ENCODE assay signal across 10 cellular contexts in genomic region chr3:13019243-13019701, GRCh38. TPM values are rescaled to one million over a fixed set of nuclear protein-coding genes. Genes with fewer than 3 reads are reported as not detected.
DNase-seq lines count a peak whose midpoint lies in the region; ATAC-seq and TF ChIP-seq lines count a peak whose summit lies in the region.
"Had no signal": no experiment of that assay in that cellular context is flagged by ENCODE, and none has a peak within 500 bp of the region (broad histone marks: within the 10 kb centered on the region; RNA-seq: fewer than 3 reads in every experiment).

No MANE protein-coding gene starts in this region.

- no peaks in the 10 kb centered on the region for H3K9me3 Mint-ChIP-seq in activated CD8-positive, alpha-beta memory T cell treated with anti-CD3 and anti-CD28 coated beads, Interleukin-2, amount 10 ng/mL, durations not matched to agents 7 days and 5 days (ENCODE audit: low read depth)
- H3K9me3 Mint-ChIP-seq in osteocyte (ENCODE audit: unreplicated experiment): no peaks in the 10 kb centered on the region

- peaks cover 19 to 55% of the 10 kb centered on the region in 2 donors for H3K4me1 ChIP-seq in left lung
- H3K4me1 ChIP-seq in vagina: peaks cover 53% of the 10 kb centered on the region

- H3K36me3 ChIP-seq in left lung (no peaks in the 10 kb centered on the region), vagina (no peaks in the 10 kb centered on the region)

- DNase-seq in activated CD8-positive, alpha-beta memory T cell treated with anti-CD3 and anti-CD28 coated beads, Interleukin-2, amount 50 U/mL, for 4 hours: peak; percentile 11
- DNase-seq in activated CD8-positive, alpha-beta memory T cell treated with anti-CD3 and anti-CD28 coated beads, Interleukin-2, amount 10 ng/mL, durations not matched to agents 7 days and 5 days: no peak
- DNase-seq in dedifferentiated amniotic fluid mesenchymal stem cell (ENCODE audit: extremely low spot score) (peak; percentile 65), left lung (peak; percentile 75 to 77), vagina (ENCODE audit: extremely low spot score in 2 of 2) (no peak), osteocyte (ENCODE audit: extremely low spot score, unreplicated experiment) (no peak), D341Med (ENCODE audit: low spot score) (no peak)
- DNase-seq: T-helper 2 cell had no signal

- H3K27ac Mint-ChIP-seq in activated CD8-positive, alpha-beta memory T cell treated with anti-CD3 and anti-CD28 coated beads, Interleukin-2, amount 10 ng/mL, durations not matched to agents 7 days and 5 days: no peak overlapping the region
- H3K27ac Mint-ChIP-seq in osteocyte (ENCODE audit: unreplicated experiment): no peak overlapping the region

- ATAC-seq in activated CD8-positive, alpha-beta memory T cell treated with anti-CD3 and anti-CD28 coated beads, Interleukin-2, amount 10 ng/mL, durations not matched to agents 7 days and 5 days: no peak
- ATAC-seq in left lung (peak; percentile 28), HG03354 (IDR thresholded peaks at IDR 0.05; ENCODE audit: poor library complexity, severe bottlenecking, unreplicated experiment) (no peak)

- no peak for TF ChIP-seq POLR2A in vagina (IDR thresholded peaks at IDR 0.05)

- CTCF ChIA-PET in activated CD8-positive, alpha-beta memory T cell treated with anti-CD3 and anti-CD28 coated beads, Interleukin-2, amount 10 ng/mL, durations not matched to agents 7 days and 5 days (lab: Charles Lee): interaction anchor here (1.2 kb wide), 1 partner anchor 73 kb away, joined by 3 read pairs; no protein-coding TSS in a partner anchor

- H3K27me3 ChIP-seq in left lung: no peaks in the 10 kb centered on the region
- H3K27me3 ChIP-seq in vagina: no peaks in the 10 kb centered on the region

- peak overlapping the region in 1 of 2 donors; percentile 56 for H3K27ac ChIP-seq in left lung
- H3K27ac ChIP-seq in vagina: peak overlapping the region; percentile 15
- H3K27ac ChIP-seq: C4-2B had no signal

- H3K9me3 ChIP-seq in left lung (no peaks in the 10 kb centered on the region), vagina (no peaks in the 10 kb centered on the region)

- intact Hi-C loops in left lung (cut with DNase I) (no loop called here), vagina (cut with DNase I) (no loop called here)

- H3K27me3 Mint-ChIP-seq in activated CD8-positive, alpha-beta memory T cell treated with anti-CD3 and anti-CD28 coated beads, Interleukin-2, amount 10 ng/mL, durations not matched to agents 7 days and 5 days: no peaks in the 10 kb centered on the region
- no peaks in the 10 kb centered on the region for H3K27me3 Mint-ChIP-seq in osteocyte (ENCODE audit: unreplicated experiment)

- no peak overlapping the region for H3K4me3 ChIP-seq in left lung
- H3K4me3 ChIP-seq in vagina: peak overlapping the region; percentile 12 to 20

- H3K36me3 Mint-ChIP-seq in activated CD8-positive, alpha-beta memory T cell treated with anti-CD3 and anti-CD28 coated beads, Interleukin-2, amount 10 ng/mL, durations not matched to agents 7 days and 5 days: no peaks in the 10 kb centered on the region
- peaks cover 2% of the 10 kb centered on the region for H3K36me3 Mint-ChIP-seq in osteocyte (ENCODE audit: unreplicated experiment)

- peaks cover 25% of the 10 kb centered on the region for H3K4me1 Mint-ChIP-seq in activated CD8-positive, alpha-beta memory T cell treated with anti-CD3 and anti-CD28 coated beads, Interleukin-2, amount 10 ng/mL, durations not matched to agents 7 days and 5 days
- H3K4me1 Mint-ChIP-seq in osteocyte (ENCODE audit: unreplicated experiment): peaks cover 86% of the 10 kb centered on the region

- no peak for TF ChIP-seq CTCF in left lung (IDR thresholded peaks at IDR 0.05)
- no peak for TF ChIP-seq CTCF in vagina (IDR thresholded peaks at IDR 0.05)
- TF ChIP-seq CTCF in osteocyte (IDR thresholded peaks at IDR 0.05): no peak

- no peak overlapping the region for H3K4me3 Mint-ChIP-seq in activated CD8-positive, alpha-beta memory T cell treated with anti-CD3 and anti-CD28 coated beads, Interleukin-2, amount 10 ng/mL, durations not matched to agents 7 days and 5 days
- H3K4me3 Mint-ChIP-seq in osteocyte (ENCODE audit: unreplicated experiment): no peak overlapping the region

RNA-seq across cellular contexts. Expression of gene IQSEC1, which starts 54.0 kb away (rescaled TPM):
- 10 to 100 TPM; 37.6 to 71.4 TPM for total RNA-seq in activated CD8-positive, alpha-beta memory T cell treated with anti-CD3 and anti-CD28 coated beads, Interleukin-2, amount 10 ng/mL, durations not matched to agents 7 days and 5 days
- total RNA-seq in left lung (10 to 100 TPM; 38.7 to 57.0 TPM), vagina (34.9 TPM), osteocyte (37.9 and 38.7 TPM in 2 replicates)

Comparison
In these comparisons a context has a peak if more than half of its experiments do, and no peak if none do; other contexts are left out.
1. DNase-seq: peak in activated CD8-positive, alpha-beta memory T cell treated with anti-CD3 and anti-CD28 coated beads, Interleukin-2, amount 50 U/mL, for 4 hours (single experiment), dedifferentiated amniotic fluid mesenchymal stem cell (single experiment) and left lung (2 of 2); none in activated CD8-positive, alpha-beta memory T cell treated with anti-CD3 and anti-CD28 coated beads, Interleukin-2, amount 10 ng/mL, durations not matched to agents 7 days and 5 days (single experiment), vagina (0 of 2), osteocyte (single experiment) and D341Med (single experiment).
2. H3K4me3 ChIP-seq: peak in vagina (2 of 2); none in left lung (0 of 2).